In the genomic region with DNA sequence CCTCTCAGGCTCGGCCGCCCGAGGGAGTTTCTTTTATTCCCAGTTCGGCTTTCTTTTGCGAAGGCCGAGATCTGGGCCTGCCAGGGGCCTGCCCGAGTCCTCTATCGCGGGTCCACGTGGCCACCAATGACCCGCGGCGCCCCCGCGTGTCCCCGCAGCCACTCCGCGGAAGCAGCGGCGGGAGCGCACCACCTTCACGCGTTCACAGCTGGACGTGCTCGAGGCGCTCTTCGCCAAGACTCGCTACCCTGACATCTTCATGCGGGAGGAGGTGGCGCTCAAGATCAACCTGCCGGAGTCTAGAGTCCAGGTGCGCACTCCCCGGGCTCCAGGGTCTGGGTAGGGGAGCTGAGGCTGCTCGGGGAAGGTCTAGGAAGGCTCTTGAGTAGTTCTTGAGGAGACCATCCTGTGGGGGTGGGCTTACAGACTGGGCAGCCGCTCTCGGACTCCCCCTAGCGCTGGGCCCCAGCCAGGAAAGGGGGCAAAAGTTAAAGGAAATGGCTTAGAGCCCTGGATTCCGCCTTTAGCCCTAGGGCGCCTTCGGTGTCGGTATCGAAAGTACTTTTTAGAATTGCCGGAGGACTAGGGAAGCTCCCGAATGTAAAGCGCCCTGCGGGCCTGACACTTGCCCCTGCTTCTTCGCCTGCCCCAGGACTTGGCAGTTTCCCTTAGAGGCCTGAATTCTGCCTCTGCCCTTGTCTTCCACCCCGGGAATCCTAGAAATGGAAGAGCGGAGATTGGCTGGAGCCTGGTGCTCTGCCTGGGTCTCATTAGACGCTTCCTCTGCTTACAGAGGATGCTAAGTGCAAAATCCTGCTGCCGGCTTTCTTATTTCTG, we compare ENCODE assay signal across 9 cellular contexts. TPM values are rescaled to one million over a fixed set of nuclear protein-coding genes. Genes with fewer than 3 reads are reported as not detected.
DNase-seq lines count a peak whose midpoint lies in the region; ATAC-seq and TF ChIP-seq lines count a peak whose summit lies in the region.
"Had no signal": no experiment of that assay in that cellular context is flagged by ENCODE, and none has a peak within 500 bp of the region (broad histone marks: within the 10 kb centered on the region; RNA-seq: fewer than 3 reads in every experiment).

No MANE protein-coding gene starts in this region.

- intact Hi-C loops in mucosa of descending colon (cut with DNase I, micrococcal nuclease) = no loop called here

- H3K27ac Mint-ChIP-seq in GM23338 = no peak overlapping the region

- no peaks in the 10 kb centered on the region for H3K79me2 ChIP-seq in GM23338 (replicated peaks; ENCODE audit: insufficient read depth)

- TF ChIP-seq EP300 in gastroesophageal sphincter (IDR thresholded peaks at IDR 0.05) = no peak

- peaks cover 65% of the 10 kb centered on the region for H3K4me1 Mint-ChIP-seq in GM23338

- H3K36me3 ChIP-seq in GM23338 (ENCODE audit: insufficient read depth) (no peaks in the 10 kb centered on the region), brain microvascular endothelial cell (replicated peaks) (no peaks in the 10 kb centered on the region), mucosa of descending colon (ENCODE audit: low read depth) (no peaks in the 10 kb centered on the region), gastroesophageal sphincter (no peaks in the 10 kb centered on the region)
- H3K36me3 ChIP-seq: left lung had no signal

- CTCF ChIA-PET in AG04450 (lab: Charles Lee) = interaction anchor here (0.8 to 1.5 kb wide), 4 partner anchors 13 to 597 kb away, joined by 3 to 6 read pairs (median 4); no protein-coding TSS in a partner anchor

- peaks cover 10% of the 10 kb centered on the region; the same call in 2 of the 3 replicates for H3K36me3 Mint-ChIP-seq in GM23338 (ENCODE audit: low read depth)

- TF ChIP-seq POLR2A in gastroesophageal sphincter (IDR thresholded peaks at IDR 0.05) = no peak

- peak overlapping the region; percentile 70 for H3K4me3 Mint-ChIP-seq in GM23338

- H3K27ac ChIP-seq in AG04450 (ENCODE audit: low read depth, low read length) (no peak overlapping the region), GM23338 (ENCODE audit: low read depth) (no peak overlapping the region), brain microvascular endothelial cell (no peak overlapping the region), gastroesophageal sphincter (no peak overlapping the region)
- H3K27ac ChIP-seq: left lung had no signal

- peaks cover 40% of the 10 kb centered on the region for H3F3A ChIP-seq in GM23338 (replicated peaks; ENCODE audit: low read depth)

- peaks cover 17% of the 10 kb centered on the region for H4K20me1 ChIP-seq in GM23338 (replicated peaks; ENCODE audit: insufficient read depth)

- H3K9me2 ChIP-seq in GM23338 (ENCODE audit: insufficient read depth) = no peaks in the 10 kb centered on the region

- peaks cover 9% of the 10 kb centered on the region for H3K9me3 Mint-ChIP-seq in GM23338

- 9 to 24% methylated on average over 5 to 7 of the region's 51 CpGs for WGBS in gastroesophageal sphincter (ENCODE audit: low coverage in 1 of 2), 2 donors

- POLR2A ChIA-PET in AG04450 (lab: Yijun Ruan, JAX) = no interaction called here

- DNase-seq in AG04450 (ENCODE audit: low read depth, low spot score) (no peak), GM23338 (ENCODE audit: low spot score) (peak; percentile 94), brain microvascular endothelial cell (no peak), mucosa of descending colon (peak; percentile 53 to 65 (median 55)), NOMO-1 treated with dmso at 0.1 percent for 144 hours (lab: John Stamatoyannopoulos, UW; ENCODE audit: unreplicated experiment) (no peak), amygdala (lab: John Stamatoyannopoulos, UW) (no peak)
- DNase-seq: left lung had no signal

- H3K27me3 Mint-ChIP-seq in GM23338 (ENCODE audit: insufficient read depth, low read depth, poor library complexity) = peaks cover 94% of the 10 kb centered on the region

- peaks cover 95% of the 10 kb centered on the region for H3K27me3 ChIP-seq in AG04450 (ENCODE audit: control insufficient read depth, insufficient read depth, low read length)
- peaks cover 95% of the 10 kb centered on the region for H3K27me3 ChIP-seq in GM23338 (ENCODE audit: insufficient read depth)
- H3K27me3 ChIP-seq in brain microvascular endothelial cell (replicated peaks) = peaks cover 86% of the 10 kb centered on the region
- H3K27me3 ChIP-seq in gastroesophageal sphincter = peaks cover 100% of the 10 kb centered on the region

- H3K9me3 ChIP-seq in AG04450 (ENCODE audit: control insufficient read depth, insufficient read depth, low read length) (peaks cover 45% of the 10 kb centered on the region), mucosa of descending colon (no peaks in the 10 kb centered on the region), gastroesophageal sphincter (peaks cover 0 to 8% (median 0%) of the 10 kb centered on the region in 3 donors)
- H3K9me3 ChIP-seq: left lung had no signal

- H3K4me1 ChIP-seq in GM23338 (ENCODE audit: insufficient read depth) = peaks cover 68% of the 10 kb centered on the region
- peaks cover 47% of the 10 kb centered on the region for H3K4me1 ChIP-seq in mucosa of descending colon (ENCODE audit: low read depth)
- peaks cover 2 to 84% (median 46%) of the 10 kb centered on the region in 3 donors for H3K4me1 ChIP-seq in gastroesophageal sphincter

- peak overlapping the region; percentile 17; the same call in 1 of the 2 replicates for H3K4me3 ChIP-seq in AG04450 (ENCODE audit: low read depth, low read length)
- peak overlapping the region; percentile 89 for H3K4me3 ChIP-seq in GM23338
- no peak overlapping the region for H3K4me3 ChIP-seq in brain microvascular endothelial cell (ENCODE audit: low read depth, low read length)
- no peak overlapping the region for H3K4me3 ChIP-seq in mucosa of descending colon
- H3K4me3 ChIP-seq in gastroesophageal sphincter = peak overlapping the region in 1 of 2 donors; percentile 26

- H3K4me2 ChIP-seq in GM23338 = peak overlapping the region; percentile 96

- no peak overlapping the region for H2AFZ ChIP-seq in GM23338

- in situ Hi-C loops in brain microvascular endothelial cell (cut with HindIII; ENCODE audit: low pct_ligation_motif_present, low sequenced_read_pairs) = no loop called here

- ATAC-seq in GM23338 (peak; percentile 11), mucosa of descending colon (peak; percentile 54), gastroesophageal sphincter (no peak), GM18511 (IDR thresholded peaks at IDR 0.05; ENCODE audit: unreplicated experiment) (no peak)
- ATAC-seq: left lung had no signal

- peak; percentile 44 for TF ChIP-seq CTCF in AG04450 (IDR thresholded peaks at IDR 0.05; ENCODE audit: low read depth, low read length)
- peak; percentile 78 to 84 for TF ChIP-seq CTCF in GM23338 (conservative IDR thresholded peaks at IDR 0.05; ENCODE audit: low read depth in 2 of 2)
- TF ChIP-seq CTCF in brain microvascular endothelial cell (IDR thresholded peaks at IDR 0.05; ENCODE audit: low read depth, low read length, missing control alignments) = peak; percentile 68
- no peak for TF ChIP-seq CTCF in mucosa of descending colon (IDR thresholded peaks at IDR 0.05)
- no peak for TF ChIP-seq CTCF in gastroesophageal sphincter (IDR thresholded peaks at IDR 0.05)

TF ChIP-seq in GM23338, 12 proteins besides CTCF, POLR2A, EP300 and RAD21 (continues in another document):
- TF ChIP-seq STAT1 (IDR thresholded peaks at IDR 0.05; ENCODE audit: unreplicated experiment) (no peak), ETS1 (IDR thresholded peaks at IDR 0.05) (no peak), POLR2AphosphoS5 (IDR thresholded peaks at IDR 0.05; ENCODE audit: low read depth) (no peak), NANOG (IDR thresholded peaks at IDR 0.05; ENCODE audit: borderline replicate concordance) (0 out of 2 replicates have a peak, but pooled peaks have one; percentile 33)

RNA-seq across cellular contexts. Expression of gene OTX1, which starts 3.5 kb away (rescaled TPM):
- polyA plus RNA-seq in AG04450 (2011; rRNA removed) (not detected in 2 replicates), GM23338 (2016; fragmentation: Nextera tagmentation; extraction: Ambion mirVana) (1.1 and 2.2 TPM in 2 replicates)
- not detected in 2 replicates for polyA minus RNA-seq in AG04450 (2011; rRNA and poly(A)+ RNA removed)
- 0.74 and 1.3 TPM in 2 replicates for total RNA-seq in GM23338 (2014; rRNA removed; shearing (Covaris generic))
- total RNA-seq in mucosa of descending colon (under 1 TPM in 1 of 3 donors, not detected in 2; 0.22 TPM), gastroesophageal sphincter (under 1 TPM in 1 of 4 donors, not detected in 3; 0.62 TPM)

Comparison
In these comparisons a context has a peak if more than half of its experiments do, and no peak if none do; other contexts are left out.
1. DNase-seq: peak in GM23338 (single experiment) and mucosa of descending colon (3 of 3); none in AG04450 (single experiment), brain microvascular endothelial cell (single experiment), NOMO-1 treated with dmso at 0.1 percent for 144 hours (single experiment) and amygdala (0 of 56).
2. H3K4me3 ChIP-seq: peak in AG04450 (single experiment) and GM23338 (single experiment); none in brain microvascular endothelial cell (single experiment) and mucosa of descending colon (single experiment).
3. CTCF ChIP-seq: peak in AG04450 (single experiment), GM23338 (2 of 2) and brain microvascular endothelial cell (single experiment); none in mucosa of descending colon (single experiment) and gastroesophageal sphincter (0 of 4).
4. ATAC-seq: peak in GM23338 (single experiment) and mucosa of descending colon (single experiment); none in gastroesophageal sphincter (single experiment) and GM18511 (single experiment).